19 cellular contexts compared by ENCODE assay signal in genomic region chr15:50071551-50072258, GRCh38. TPM values are rescaled to one million over a fixed set of nuclear protein-coding genes. Genes with fewer than 3 reads are reported as not detected.
A peak's percentile ranks its signal among the peaks of the same experiment; 100 is the strongest.
DNase-seq lines count a peak whose midpoint lies in the region; ATAC-seq and TF ChIP-seq lines count a peak whose summit lies in the region.
"Had no signal": no experiment of that assay in that cellular context is flagged by ENCODE, and none has a peak within 500 bp of the region (broad histone marks: within the 10 kb centered on the region; RNA-seq: fewer than 3 reads in every experiment).

No MANE protein-coding gene starts in this region.

- POLR2A ChIA-PET in WTC11 (lab: Charles Lee): no interaction called here

- H3K27me3 ChIP-seq in neutrophil (no peaks in the 10 kb centered on the region), right lobe of liver (no peaks in the 10 kb centered on the region)

- H3K27ac Mint-ChIP-seq in WTC11: no peak overlapping the region
- H3K27ac Mint-ChIP-seq: CD4-positive, alpha-beta memory T cell had no signal

- H3K4me3 ChIP-seq in neutrophil (ENCODE audit: low read depth in 1 of 2, low read length in 1 of 2) (no peak overlapping the region), right lobe of liver (no peak overlapping the region)
- H3K4me3 ChIP-seq: A549, GM23248, HAP-1 had no signal

- H3K9me3 ChIP-seq in neutrophil (no peaks in the 10 kb centered on the region), right lobe of liver (no peaks in the 10 kb centered on the region)
- H3K9me3 ChIP-seq: A549, HAP-1 had no signal

- H3K4me1 Mint-ChIP-seq in WTC11: no peaks in the 10 kb centered on the region

- H3K4me1 ChIP-seq in neutrophil (ENCODE audit: control insufficient read depth in 1 of 2, insufficient read depth in 1 of 2, low read depth in 1 of 2, low read length in 1 of 2) (peaks cover 20 to 24% of the 10 kb centered on the region in 2 experiments), right lobe of liver (no peaks in the 10 kb centered on the region)
- H3K4me1 ChIP-seq: A549, HAP-1 had no signal

- intact Hi-C loops in right lobe of liver (cut with DNase I): no loop called here

- peaks cover 8% of the 10 kb centered on the region for H3K36me3 ChIP-seq in neutrophil
- no peaks in the 10 kb centered on the region for H3K36me3 ChIP-seq in right lobe of liver
- H3K36me3 ChIP-seq: HAP-1 had no signal

- CTCF ChIA-PET in WTC11 (lab: Charles Lee): interaction anchor here (0.7 kb wide), 1 partner anchor 195 kb away, joined by 3 read pairs; no protein-coding TSS in a partner anchor

- no peaks in the 10 kb centered on the region for H3K36me3 Mint-ChIP-seq in WTC11
- H3K36me3 Mint-ChIP-seq: CD4-positive, alpha-beta memory T cell had no signal

- ATAC-seq in WTC11 (no peak), right lobe of liver (no peak)
- ATAC-seq: A549 had no signal

- TF ChIP-seq CTCF in WTC11 (IDR thresholded peaks at IDR 0.05): no peak
- TF ChIP-seq CTCF in neutrophil (IDR thresholded peaks at IDR 0.05): no peak
- TF ChIP-seq CTCF in right lobe of liver (IDR thresholded peaks at IDR 0.05): no peak

- peak; percentile 4 for DNase-seq in NCI-H2171 treated with DMSO at 0.1 percent for 48 hours (lab: John Stamatoyannopoulos, UW)
- DNase-seq in NCI-H2171 (lab: John Stamatoyannopoulos, UW): no peak
- DNase-seq in NCI-H524 treated with DMSO at 0.1 percent for 48 hours (lab: John Stamatoyannopoulos, UW): peak; percentile 81
- no peak for DNase-seq in WTC11 (ENCODE audit: low spot score)
- no peak for DNase-seq in NAMALWA (ENCODE audit: low spot score)
- no peak for DNase-seq in Kasumi-1 (lab: John Stamatoyannopoulos, UW)
- no peak for DNase-seq in right lobe of liver
- DNase-seq: AML-193; CD4-positive, alpha-beta memory T cell; DMS 273 treated with DMSO at 0.1 percent for 48 hours; DMS53; DND-41; GM23248; IMR-90 had no signal

- whole genome bisulfite sequencing in right lobe of liver (ENCODE audit: insufficient coverage, low coverage, low lambda C conversion rate, missing lambda C conversion rate): 83% methylated on average over 1 of the region's 1 CpG

- no peak overlapping the region for H3K4me3 Mint-ChIP-seq in WTC11
- H3K4me3 Mint-ChIP-seq: CD4-positive, alpha-beta memory T cell had no signal

- H3K9me3 Mint-ChIP-seq in WTC11: no peaks in the 10 kb centered on the region

- TF ChIP-seq POLR2A in right lobe of liver (IDR thresholded peaks at IDR 0.05): no peak

- peaks cover 3% of the 10 kb centered on the region; the same call in 1 of the 2 replicates for H3K27me3 Mint-ChIP-seq in WTC11 (ENCODE audit: low read depth)

- H3K27ac ChIP-seq in neutrophil (peak overlapping the region; percentile 74), right lobe of liver (no peak overlapping the region)
- H3K27ac ChIP-seq: 22Rv1, A549, C4-2B, GM23248 had no signal

TF ChIP-seq in WTC11, 78 proteins besides CTCF, POLR2A, EP300 and RAD21:
- TF ChIP-seq USF2 (CRISPR knock-in tag; IDR thresholded peaks at IDR 0.05) (no peak), ZNF121 (CRISPR knock-in tag; IDR thresholded peaks at IDR 0.05) (no peak), HMGA2 (CRISPR knock-in tag; IDR thresholded peaks at IDR 0.05) (peak; percentile 89)
- TF ChIP-seq, protein P1, sequence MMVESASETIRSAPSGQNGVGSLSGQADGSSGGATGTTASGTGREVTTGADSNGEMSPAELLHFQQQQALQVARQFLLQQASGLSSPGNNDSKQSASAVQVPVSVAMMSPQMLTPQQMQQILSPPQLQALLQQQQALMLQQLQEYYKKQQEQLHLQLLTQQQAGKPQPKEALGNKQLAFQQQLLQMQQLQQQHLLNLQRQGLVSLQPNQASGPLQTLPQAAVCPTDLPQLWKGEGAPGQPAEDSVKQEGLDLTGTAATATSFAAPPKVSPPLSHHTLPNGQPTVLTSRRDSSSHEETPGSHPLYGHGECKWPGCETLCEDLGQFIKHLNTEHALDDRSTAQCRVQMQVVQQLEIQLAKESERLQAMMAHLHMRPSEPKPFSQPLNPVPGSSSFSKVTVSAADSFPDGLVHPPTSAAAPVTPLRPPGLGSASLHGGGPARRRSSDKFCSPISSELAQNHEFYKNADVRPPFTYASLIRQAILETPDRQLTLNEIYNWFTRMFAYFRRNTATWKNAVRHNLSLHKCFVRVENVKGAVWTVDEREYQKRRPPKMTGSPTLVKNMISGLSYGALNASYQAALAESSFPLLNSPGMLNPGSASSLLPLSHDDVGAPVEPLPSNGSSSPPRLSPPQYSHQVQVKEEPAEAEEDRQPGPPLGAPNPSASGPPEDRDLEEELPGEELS (CRISPR knock-in tag; IDR thresholded peaks at IDR 0.05): no peak

RNA-seq across cellular contexts. Expression of gene ATP8B4, which starts 47.3 kb away (rescaled TPM):
- total RNA-seq in WTC11 (2021) (0.23 to 0.37 TPM (median 0.27 TPM) in 3 replicates), right lobe of liver (10 to 100 TPM in 1 of 6 experiments, 1 to 10 TPM in 5; 4.5 to 10.1 (median 6.7) TPM)

Comparison
In these comparisons a context has a peak if more than half of its experiments do, and no peak if none do; other contexts are left out.
1. DNase-seq: peak in NCI-H2171 treated with DMSO at 0.1 percent for 48 hours (single experiment) and NCI-H524 treated with DMSO at 0.1 percent for 48 hours (single experiment); none in NCI-H2171 (single experiment), WTC11 (single experiment), NAMALWA (single experiment), Kasumi-1 (0 of 2) and right lobe of liver (0 of 3).